ENCODE assay signal across 8 cellular contexts in the genomic region with DNA sequence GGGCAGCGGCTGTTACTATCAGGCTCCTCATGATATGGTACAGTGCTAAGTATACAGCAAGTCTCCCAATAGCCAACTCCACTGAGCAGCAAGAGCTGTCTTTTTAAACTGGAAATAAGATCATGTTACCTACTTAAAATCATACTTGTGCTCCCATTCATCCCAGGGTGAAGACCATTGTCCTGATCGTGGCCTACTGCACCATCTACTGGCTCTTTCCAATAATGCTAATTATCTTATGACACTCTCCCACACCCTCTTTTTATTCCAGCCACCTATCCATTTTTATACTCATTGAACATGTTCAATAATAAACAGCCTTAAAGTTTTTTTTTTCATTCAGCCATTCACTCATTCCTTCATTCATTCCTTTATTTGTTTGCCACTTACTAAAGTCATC.
DNase-seq lines count a peak whose midpoint lies in the region; TF ChIP-seq lines count a peak whose summit lies in the region.

No MANE protein-coding gene starts in this region.

- peak; percentile 3 for DNase-seq in COLO668 (lab: John Stamatoyannopoulos, UW; ENCODE audit: unreplicated experiment)
- peak; percentile 67 to 84 for DNase-seq in Kasumi-1 (lab: John Stamatoyannopoulos, UW)
- DNase-seq in astrocyte of the cerebellum (ENCODE audit: low read depth): peak; percentile 33
- DNase-seq in left kidney (ENCODE audit: low read depth, low spot score): peak; percentile 31
- no peak for DNase-seq in activated naive CD4-positive, alpha-beta T cell treated with anti-CD3 and anti-CD28 coated beads, Interleukin-2, amount 50 U/mL, for 16 hours
- no peak for DNase-seq in NCI-H1105 treated with DMSO at 0.1 percent for 48 hours (lab: John Stamatoyannopoulos, UW)
- DNase-seq in dedifferentiated amniotic fluid mesenchymal stem cell (ENCODE audit: extremely low spot score): no peak
- DNase-seq in lower leg skin (ENCODE audit: low spot score in 2 of 2): no peak

- TF ChIP-seq POLR2A in lower leg skin (IDR thresholded peaks at IDR 0.05): no peak

- TF ChIP-seq CTCF in astrocyte of the cerebellum (IDR thresholded peaks at IDR 0.05; ENCODE audit: low read depth, low read length, missing control alignments): peak; percentile 44
- no peak for TF ChIP-seq CTCF in lower leg skin (IDR thresholded peaks at IDR 0.05)

- H3K4me3 ChIP-seq in astrocyte of the cerebellum (ENCODE audit: low read depth, low read length) (no peak overlapping the region), lower leg skin (ENCODE audit: low read depth, poor library complexity, severe bottlenecking) (no peak overlapping the region)

- intact Hi-C loops in lower leg skin (cut with DNase I; ENCODE audit: low total_unique reads): no loop called here

- 61 to 67% methylated on average over 2 of the region's 2 CpGs for WGBS in lower leg skin, 2 donors

- in situ Hi-C loops in astrocyte of the cerebellum (cut with HindIII; ENCODE audit: low sequenced_read_pairs): no loop called here

Comparison
In these comparisons a context has a peak if more than half of its experiments do, and no peak if none do; other contexts are left out.
1. DNase-seq: peak in COLO668 (single experiment), Kasumi-1 (2 of 2), astrocyte of the cerebellum (single experiment) and left kidney (single experiment); none in activated naive CD4-positive, alpha-beta T cell treated with anti-CD3 and anti-CD28 coated beads, Interleukin-2, amount 50 U/mL, for 16 hours (single experiment), NCI-H1105 treated with DMSO at 0.1 percent for 48 hours (single experiment), dedifferentiated amniotic fluid mesenchymal stem cell (single experiment) and lower leg skin (0 of 2).